Comparison of ENCODE assay signal across 1 cellular context in genomic region chr18:79941473-79942119, GRCh38.
TF ChIP-seq lines count a peak whose summit lies in the region.

No MANE protein-coding gene starts in this region.

TF ChIP-seq in WTC11, 78 proteins besides CTCF, POLR2A, EP300 and RAD21 (continued from another document):
- TF ChIP-seq, protein P1, sequence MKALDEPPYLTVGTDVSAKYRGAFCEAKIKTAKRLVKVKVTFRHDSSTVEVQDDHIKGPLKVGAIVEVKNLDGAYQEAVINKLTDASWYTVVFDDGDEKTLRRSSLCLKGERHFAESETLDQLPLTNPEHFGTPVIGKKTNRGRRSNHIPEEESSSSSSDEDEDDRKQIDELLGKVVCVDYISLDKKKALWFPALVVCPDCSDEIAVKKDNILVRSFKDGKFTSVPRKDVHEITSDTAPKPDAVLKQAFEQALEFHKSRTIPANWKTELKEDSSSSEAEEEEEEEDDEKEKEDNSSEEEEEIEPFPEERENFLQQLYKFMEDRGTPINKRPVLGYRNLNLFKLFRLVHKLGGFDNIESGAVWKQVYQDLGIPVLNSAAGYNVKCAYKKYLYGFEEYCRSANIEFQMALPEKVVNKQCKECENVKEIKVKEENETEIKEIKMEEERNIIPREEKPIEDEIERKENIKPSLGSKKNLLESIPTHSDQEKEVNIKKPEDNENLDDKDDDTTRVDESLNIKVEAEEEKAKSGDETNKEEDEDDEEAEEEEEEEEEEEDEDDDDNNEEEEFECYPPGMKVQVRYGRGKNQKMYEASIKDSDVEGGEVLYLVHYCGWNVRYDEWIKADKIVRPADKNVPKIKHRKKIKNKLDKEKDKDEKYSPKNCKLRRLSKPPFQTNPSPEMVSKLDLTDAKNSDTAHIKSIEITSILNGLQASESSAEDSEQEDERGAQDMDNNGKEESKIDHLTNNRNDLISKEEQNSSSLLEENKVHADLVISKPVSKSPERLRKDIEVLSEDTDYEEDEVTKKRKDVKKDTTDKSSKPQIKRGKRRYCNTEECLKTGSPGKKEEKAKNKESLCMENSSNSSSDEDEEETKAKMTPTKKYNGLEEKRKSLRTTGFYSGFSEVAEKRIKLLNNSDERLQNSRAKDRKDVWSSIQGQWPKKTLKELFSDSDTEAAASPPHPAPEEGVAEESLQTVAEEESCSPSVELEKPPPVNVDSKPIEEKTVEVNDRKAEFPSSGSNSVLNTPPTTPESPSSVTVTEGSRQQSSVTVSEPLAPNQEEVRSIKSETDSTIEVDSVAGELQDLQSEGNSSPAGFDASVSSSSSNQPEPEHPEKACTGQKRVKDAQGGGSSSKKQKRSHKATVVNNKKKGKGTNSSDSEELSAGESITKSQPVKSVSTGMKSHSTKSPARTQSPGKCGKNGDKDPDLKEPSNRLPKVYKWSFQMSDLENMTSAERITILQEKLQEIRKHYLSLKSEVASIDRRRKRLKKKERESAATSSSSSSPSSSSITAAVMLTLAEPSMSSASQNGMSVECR (CRISPR knock-in tag; IDR thresholded peaks at IDR 0.05; ENCODE audit: borderline replicate concordance), result no peak
- TF ChIP-seq TP53 (CRISPR knock-in tag; IDR thresholded peaks at IDR 0.05), result no peak
- TF ChIP-seq, protein P2, sequence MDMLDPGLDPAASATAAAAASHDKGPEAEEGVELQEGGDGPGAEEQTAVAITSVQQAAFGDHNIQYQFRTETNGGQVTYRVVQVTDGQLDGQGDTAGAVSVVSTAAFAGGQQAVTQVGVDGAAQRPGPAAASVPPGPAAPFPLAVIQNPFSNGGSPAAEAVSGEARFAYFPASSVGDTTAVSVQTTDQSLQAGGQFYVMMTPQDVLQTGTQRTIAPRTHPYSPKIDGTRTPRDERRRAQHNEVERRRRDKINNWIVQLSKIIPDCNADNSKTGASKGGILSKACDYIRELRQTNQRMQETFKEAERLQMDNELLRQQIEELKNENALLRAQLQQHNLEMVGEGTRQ (CRISPR knock-in tag; IDR thresholded peaks at IDR 0.05), result no peak
- TF ChIP-seq OVOL2 (CRISPR knock-in tag; IDR thresholded peaks at IDR 0.05; ENCODE audit: borderline replicate concordance), result no peak
